ENCODE assay signal across 31 cellular contexts in genomic region chr1:70169018-70169839, GRCh38. TPM values are rescaled to one million over a fixed set of nuclear protein-coding genes. Genes with fewer than 3 reads are reported as not detected.
DNase-seq lines count a peak whose midpoint lies in the region; ATAC-seq, FAIRE-seq and TF ChIP-seq lines count a peak whose summit lies in the region.
"Had no signal": no experiment of that assay in that cellular context is flagged by ENCODE, and none has a peak within 500 bp of the region (broad histone marks: within the 10 kb centered on the region; RNA-seq: fewer than 3 reads in every experiment).

No MANE protein-coding gene starts in this region.

- H3K4me3 Mint-ChIP-seq in activated CD4-positive, alpha-beta T cell treated with anti-CD3 and anti-CD28 coated beads, Interleukin-2, amount 10 ng/mL, durations not matched to agents 24 days and 14 days, result no peak overlapping the region
- peak overlapping the region; percentile 17 for H3K4me3 Mint-ChIP-seq in activated T-helper 17 cell treated with anti-CD3 and anti-CD28 coated beads, Interleukin-2, amount 50 U/mL, for 72 hours
- H3K4me3 Mint-ChIP-seq: activated CD8-positive, alpha-beta memory T cell treated with anti-CD3 and anti-CD28 coated beads, Interleukin-2, amount 10 ng/mL, durations not matched to agents 7 days and 5 days; CD8-positive, alpha-beta memory T cell had no signal

- H3K4me1 Mint-ChIP-seq in activated CD4-positive, alpha-beta T cell treated with anti-CD3 and anti-CD28 coated beads, Interleukin-2, amount 10 ng/mL, durations not matched to agents 24 days and 14 days, result peaks cover 7% of the 10 kb centered on the region
- H3K4me1 Mint-ChIP-seq in activated T-helper 17 cell treated with anti-CD3 and anti-CD28 coated beads, Interleukin-2, amount 50 U/mL, for 72 hours, result peaks cover 15% of the 10 kb centered on the region

- H3K4me1 ChIP-seq in mesenchymal stem cell (ENCODE audit: control insufficient read depth, insufficient read depth, low read depth, low read length) (no peaks in the 10 kb centered on the region), HepG2 (ENCODE audit: insufficient read depth, low read length) (no peaks in the 10 kb centered on the region)
- H3K4me1 ChIP-seq: A549, breast epithelium, prostate gland had no signal

- H3K4me3 ChIP-seq in mesenchymal stem cell (ENCODE audit: insufficient read depth in 1 of 2, low read depth in 1 of 2, low read length in 2 of 2) (no peak overlapping the region), HepG2 (replicated peaks in 1 of 3; ENCODE audit: insufficient read depth in 1 of 3, low read depth in 2 of 3, low read length in 3 of 3) (no peak overlapping the region)
- H3K4me3 ChIP-seq: A549, breast epithelium, PC-9, prostate gland had no signal

- no peak overlapping the region for H4K91ac ChIP-seq in mesenchymal stem cell (ENCODE audit: low read length)

- H3K27me3 Mint-ChIP-seq in activated CD4-positive, alpha-beta T cell treated with anti-CD3 and anti-CD28 coated beads, Interleukin-2, amount 10 ng/mL, durations not matched to agents 24 days and 14 days, result no peaks in the 10 kb centered on the region
- H3K27me3 Mint-ChIP-seq in activated T-helper 17 cell treated with anti-CD3 and anti-CD28 coated beads, Interleukin-2, amount 50 U/mL, for 72 hours, result no peaks in the 10 kb centered on the region
- H3K27me3 Mint-ChIP-seq: activated CD8-positive, alpha-beta memory T cell treated with anti-CD3 and anti-CD28 coated beads, Interleukin-2, amount 10 ng/mL, durations not matched to agents 7 days and 5 days; CD8-positive, alpha-beta memory T cell had no signal

- H4K8ac ChIP-seq in mesenchymal stem cell (ENCODE audit: low read length), result peak overlapping the region; percentile 37

- H3K27ac ChIP-seq in mesenchymal stem cell (ENCODE audit: low read length, poor library complexity, severe bottlenecking) (no peak overlapping the region), HepG2 (ENCODE audit: extremely low read length, insufficient read depth, low read length) (no peak overlapping the region)
- H3K27ac ChIP-seq: A549, breast epithelium, KMS-11, PC-9, prostate gland had no signal

- TF ChIP-seq RAD21 in HepG2 (CRISPR knock-in tag; IDR thresholded peaks at IDR 0.05), result no peak

- H3K79me2 ChIP-seq in HepG2 (ENCODE audit: insufficient read depth, low read length), result no peaks in the 10 kb centered on the region

- 95% methylated on average over 3 of the region's 5 CpGs for WGBS in mesenchymal stem cell
- 96% methylated on average over 5 of the region's 5 CpGs for WGBS in HepG2 (ENCODE audit: low lambda C conversion rate)

- no peak overlapping the region for H2BK15ac ChIP-seq in mesenchymal stem cell (ENCODE audit: low read depth, poor library complexity, severe bottlenecking)

- H2BK120ac ChIP-seq in mesenchymal stem cell (ENCODE audit: low read depth, low read length), result no peak overlapping the region

- H2AK5ac ChIP-seq in mesenchymal stem cell (ENCODE audit: low read length, severe bottlenecking), result no peak overlapping the region

- POLR2A ChIA-PET in HepG2 (lab: Yijun Ruan, JAX), result no interaction called here

- no peak overlapping the region for H3K4ac ChIP-seq in mesenchymal stem cell (ENCODE audit: low read depth in 1 of 2, low read length in 2 of 2)

- H2AFZ ChIP-seq in mesenchymal stem cell (ENCODE audit: low read depth, low read length), result no peak overlapping the region
- H2AFZ ChIP-seq in HepG2 (ENCODE audit: low read length), result no peak overlapping the region
- H2AFZ ChIP-seq: PC-9 had no signal

- no peak overlapping the region for H2BK5ac ChIP-seq in mesenchymal stem cell (ENCODE audit: low read depth, low read length, poor library complexity, severe bottlenecking)

- DNase-seq in activated CD4-positive, alpha-beta T cell treated with anti-CD3 and anti-CD28 coated beads, Interleukin-2, amount 10 ng/mL, durations not matched to agents 24 days and 14 days, result no peak
- DNase-seq in activated CD4-positive, alpha-beta T cell treated with anti-CD3 and anti-CD28 coated beads for 48 hours, result no peak
- DNase-seq in H54 (ENCODE audit: insufficient read length, low spot score), result no peak
- DNase-seq in mesenchymal stem cell, result no peak
- no peak for DNase-seq in mucosa of gallbladder (ENCODE audit: low spot score)
- no peak for DNase-seq in mesenteric fat pad (ENCODE audit: low spot score)
- no peak for DNase-seq in HepG2 (ENCODE audit: low spot score)
- DNase-seq: activated CD8-positive, alpha-beta memory T cell treated with anti-CD3 and anti-CD28 coated beads, Interleukin-2, amount 10 ng/mL, durations not matched to agents 7 days and 5 days; activated naive CD4-positive, alpha-beta T cell treated with anti-CD3 and anti-CD28 coated beads, Interleukin-2, amount 50 U/mL, for 16 hours; AML-193; CD8-positive, alpha-beta memory T cell; DMS 273 treated with DMSO at 0.1 percent for 48 hours; effector CD4-positive, alpha-beta T cell; erythroblast; GOT3; mammary epithelial cell; MM.1S; NCI-H1417 treated with DMSO at 0.1 percent for 48 hours; NCI-H2171; NCI-H510A treated with DMSO at 0.1 percent for 48 hours; PC-9; SHP77; stimulated activated CD4-positive, alpha-beta T cell treated with anti-CD3 and anti-CD28 coated beads, Interleukin-15, amount 100 ng/mL, for 24 hours; stimulated activated naive CD4-positive, alpha-beta T cell treated with Interleukin-2 at 50 U/mL for 16 hours had no signal

- H3K9me3 ChIP-seq in mesenchymal stem cell (ENCODE audit: control insufficient read depth, low read length) (no peaks in the 10 kb centered on the region), HepG2 (ENCODE audit: low read length) (no peaks in the 10 kb centered on the region)
- H3K9me3 ChIP-seq: A549, breast epithelium, prostate gland had no signal

- in situ Hi-C loops in HepG2 (cut with HindIII; ENCODE audit: extremely low pct_ligation_motif_present, low pct_unique_long_range_greater_than_20kb), result no loop called here

- H3K4me2 ChIP-seq in mesenchymal stem cell (ENCODE audit: low read length, poor library complexity, severe bottlenecking) (no peak overlapping the region), HepG2 (ENCODE audit: low read depth, low read length) (no peak overlapping the region)
- H3K4me2 ChIP-seq: A549, KMS-11, PC-9 had no signal

- H4K20me1 ChIP-seq in HepG2 (ENCODE audit: insufficient read depth, low read length), result no peaks in the 10 kb centered on the region

- H3K36me3 ChIP-seq in mesenchymal stem cell (ENCODE audit: control insufficient read depth in 1 of 2, insufficient read depth in 2 of 2, low read depth in 1 of 2, low read length in 2 of 2) (peaks cover 0 to 4% of the 10 kb centered on the region in 2 experiments), HepG2 (replicated peaks in 1 of 2; ENCODE audit: control insufficient read depth in 1 of 2, insufficient read depth in 2 of 2, low read length in 2 of 2) (peaks cover 5 to 17% of the 10 kb centered on the region in 2 experiments; a peak in 3 of 5 replicates)
- H3K36me3 ChIP-seq: breast epithelium, prostate gland had no signal

- H3K36me3 Mint-ChIP-seq in activated CD4-positive, alpha-beta T cell treated with anti-CD3 and anti-CD28 coated beads, Interleukin-2, amount 10 ng/mL, durations not matched to agents 24 days and 14 days (ENCODE audit: low read depth), result peaks cover 16% of the 10 kb centered on the region
- H3K36me3 Mint-ChIP-seq in activated T-helper 17 cell treated with anti-CD3 and anti-CD28 coated beads, Interleukin-2, amount 50 U/mL, for 72 hours (ENCODE audit: low read depth), result peaks cover 76% of the 10 kb centered on the region

- intact Hi-C loops in activated CD4-positive, alpha-beta T cell treated with anti-CD3 and anti-CD28 coated beads, Interleukin-2, amount 10 ng/mL, durations not matched to agents 24 days and 14 days (cut with micrococcal nuclease), result no loop called here
- intact Hi-C loops in HepG2 (cut with micrococcal nuclease; ENCODE audit: unreplicated experiment), result no loop called here

- TF ChIP-seq EP300 in HepG2 (IDR thresholded peaks at IDR 0.05; ENCODE audit: low read depth in 2 of 2, low read length in 2 of 2) (no peak), HepG2 (CRISPR knock-in tag; IDR thresholded peaks at IDR 0.05; ENCODE audit: borderline replicate concordance) (no peak)

- H3K18ac ChIP-seq in mesenchymal stem cell (ENCODE audit: low read depth in 1 of 2, low read length in 2 of 2), result no peak overlapping the region

- peak overlapping the region; percentile 4 for H3K27ac Mint-ChIP-seq in activated CD4-positive, alpha-beta T cell treated with anti-CD3 and anti-CD28 coated beads, Interleukin-2, amount 10 ng/mL, durations not matched to agents 24 days and 14 days
- H3K27ac Mint-ChIP-seq in activated T-helper 17 cell treated with anti-CD3 and anti-CD28 coated beads, Interleukin-2, amount 50 U/mL, for 72 hours, result peak overlapping the region; percentile 84
- H3K27ac Mint-ChIP-seq: activated CD8-positive, alpha-beta memory T cell treated with anti-CD3 and anti-CD28 coated beads, Interleukin-2, amount 10 ng/mL, durations not matched to agents 7 days and 5 days had no signal

- TF ChIP-seq CTCF in HepG2 (CRISPR knock-in tag; IDR thresholded peaks at IDR 0.05), result no peak

- H3K9me3 Mint-ChIP-seq in activated CD4-positive, alpha-beta T cell treated with anti-CD3 and anti-CD28 coated beads, Interleukin-2, amount 10 ng/mL, durations not matched to agents 24 days and 14 days, result no peaks in the 10 kb centered on the region
- no peaks in the 10 kb centered on the region for H3K9me3 Mint-ChIP-seq in activated T-helper 17 cell treated with anti-CD3 and anti-CD28 coated beads, Interleukin-2, amount 50 U/mL, for 72 hours
- H3K9me3 Mint-ChIP-seq: CD8-positive, alpha-beta memory T cell had no signal

- CTCF ChIA-PET in HepG2 (lab: Yijun Ruan, JAX; ENCODE audit: low intra/inter-chr PET ratio, low total read pairs), result no interaction called here

- FAIRE-seq in H54 (lab: Jason Lieb, UNC) (peak; percentile 6), HepG2 (lab: Jason Lieb, UNC) (no peak)
- FAIRE-seq: A549, GM12892, HTR-8/SVneo had no signal

- H3K14ac ChIP-seq in mesenchymal stem cell (ENCODE audit: low read length in 2 of 2), result no peak overlapping the region

- H3K23ac ChIP-seq in mesenchymal stem cell (ENCODE audit: low read length in 2 of 2), result no peak overlapping the region

- H3K79me1 ChIP-seq in mesenchymal stem cell (replicated peaks; ENCODE audit: low read length, poor library complexity, severe bottlenecking), result peaks cover 11% of the 10 kb centered on the region

- peak; percentile 75 for ATAC-seq in activated T-helper 17 cell treated with anti-CD3 and anti-CD28 coated beads, Interleukin-2, amount 50 U/mL, for 72 hours (replicated peaks)
- ATAC-seq in HepG2, result no peak
- ATAC-seq: A549; activated CD8-positive, alpha-beta memory T cell treated with anti-CD3 and anti-CD28 coated beads, Interleukin-2, amount 10 ng/mL, durations not matched to agents 7 days and 5 days had no signal

- H2BK12ac ChIP-seq in mesenchymal stem cell (ENCODE audit: low read length in 2 of 2), result no peak overlapping the region

- no peaks in the 10 kb centered on the region for H3K27me3 ChIP-seq in mesenchymal stem cell (ENCODE audit: control insufficient read depth in 1 of 2, insufficient read depth in 1 of 2, low read length in 2 of 2)
- H3K27me3 ChIP-seq in HepG2 (ENCODE audit: control insufficient read depth in 1 of 2, insufficient read depth in 2 of 2, low read length in 2 of 2), result no peaks in the 10 kb centered on the region
- H3K27me3 ChIP-seq: breast epithelium had no signal

- TF ChIP-seq POLR2A in H54 (IDR thresholded peaks at IDR 0.05; ENCODE audit: low read depth, low read length), result no peak
- TF ChIP-seq POLR2A in HepG2 (IDR thresholded peaks at IDR 0.05; ENCODE audit: insufficient read depth in 1 of 2, low read depth in 2 of 2, low read length in 2 of 2), result no peak

- BruUV-seq in HepG2 (replicated peaks; lab: Mats Ljungman, UMichigan), result no TSS peak

- H3K9ac ChIP-seq in mesenchymal stem cell (ENCODE audit: low read length) (no peak overlapping the region), HepG2 (ENCODE audit: insufficient read depth, low read depth, low read length) (no peak overlapping the region)
- H3K9ac ChIP-seq: KMS-11 had no signal

RNA-seq across cellular contexts. Expression of gene LRRC40, which starts 36.1 kb away (rescaled TPM):
- 23.3 and 25.3 TPM in 2 replicates for total RNA-seq in activated CD4-positive, alpha-beta T cell treated with anti-CD3 and anti-CD28 coated beads, Interleukin-2, amount 10 ng/mL, durations not matched to agents 24 days and 14 days
- total RNA-seq in activated T-helper 17 cell treated with anti-CD3 and anti-CD28 coated beads, Interleukin-2, amount 50 U/mL, for 72 hours, result 10 to 100 TPM; 21.4 to 24.0 TPM
- 14.1 TPM for polyA plus RNA-seq in mesenchymal stem cell (2013, experiment 1 of 2)
- polyA plus RNA-seq in mesenchymal stem cell (2013, experiment 2 of 2), result 15.9 TPM
- total RNA-seq in mucosa of gallbladder, result 7.7 TPM
- 11.2 TPM for total RNA-seq in mesenteric fat pad
- total RNA-seq in HepG2 (2016; rRNA removed; fragmentation: Illumina TruSeq; extraction: Trizol), result 32.7 and 54.1 TPM in 2 replicates
- 6.3 and 7.2 TPM in 2 replicates for total RNA-seq in HepG2 (2016; cell fraction: cytosol; rRNA removed; fragmentation: Illumina TruSeq; extraction: Trizol; ENCODE audit: low read depth)
- total RNA-seq in HepG2 (2016; cell fraction: insoluble cytoplasmic fraction; rRNA removed; fragmentation: Illumina TruSeq; extraction: Trizol), result 33.6 and 56.2 TPM in 2 replicates
- 13.8 and 19.0 TPM in 2 replicates for total RNA-seq in HepG2 (2016; cell fraction: membrane; rRNA removed; fragmentation: Illumina TruSeq; extraction: Trizol)
- total RNA-seq in HepG2 (2016; cell fraction: nucleus; rRNA removed; fragmentation: Illumina TruSeq; extraction: Trizol), result 30.8 and 31.2 TPM in 2 replicates
- 7.5 and 10.3 TPM in 2 replicates for polyA plus RNA-seq in HepG2 (2011; rRNA removed)
- polyA plus RNA-seq in HepG2 (2011; cell fraction: cytosol; rRNA removed), result 3.3 and 5.2 TPM in 2 replicates
- polyA plus RNA-seq in HepG2 (2011; cell fraction: nucleus; rRNA removed), result 5.3 and 7.6 TPM in 2 replicates
- 7.8 and 12.7 TPM in 2 replicates for polyA plus RNA-seq in HepG2 (2012)
- polyA plus RNA-seq in HepG2 (2016; cell fraction: cytosol; fragmentation: Illumina TruSeq; extraction: Trizol; ENCODE audit: low read depth), result 1.8 and 1.9 TPM in 2 replicates
- 43.1 and 49.1 TPM in 2 replicates for polyA plus RNA-seq in HepG2 (2016; cell fraction: insoluble cytoplasmic fraction; fragmentation: Illumina TruSeq; extraction: Trizol; ENCODE audit: low read depth)
- polyA plus RNA-seq in HepG2 (2016; cell fraction: membrane; fragmentation: Illumina TruSeq; extraction: Trizol; ENCODE audit: low read depth), result 5.4 and 6.1 TPM in 2 replicates
- polyA plus RNA-seq in HepG2 (2016; cell fraction: nucleus; fragmentation: Illumina TruSeq; extraction: Trizol; ENCODE audit: insufficient read depth, low read depth), result 31.4 and 32.6 TPM in 2 replicates
- polyA minus RNA-seq in HepG2 (2011; rRNA and poly(A)+ RNA removed; ENCODE audit: low replicate concordance), result 2.3 and 3.8 TPM in 2 replicates
- 7.3 and 9.4 TPM in 2 replicates for polyA minus RNA-seq in HepG2 (2011; cell fraction: cytosol; rRNA and poly(A)+ RNA removed)
- 24.2 and 25.4 TPM in 2 replicates for polyA minus RNA-seq in HepG2 (2011; cell fraction: nucleus; rRNA and poly(A)+ RNA removed)

RNA-seq across cellular contexts. Expression of gene SRSF11, which starts 52.0 kb away (rescaled TPM):
- 187 and 195 TPM in 2 replicates for total RNA-seq in activated CD4-positive, alpha-beta T cell treated with anti-CD3 and anti-CD28 coated beads, Interleukin-2, amount 10 ng/mL, durations not matched to agents 24 days and 14 days
- total RNA-seq in activated T-helper 17 cell treated with anti-CD3 and anti-CD28 coated beads, Interleukin-2, amount 50 U/mL, for 72 hours, result 100 to 1,000 TPM; 195 to 227 TPM
- polyA plus RNA-seq in mesenchymal stem cell (2013, experiment 1 of 2), result 295 TPM
- polyA plus RNA-seq in mesenchymal stem cell (2013, experiment 2 of 2), result 281 TPM
- total RNA-seq in mucosa of gallbladder (127 TPM), mesenteric fat pad (150 TPM), HepG2 (2016; rRNA removed; fragmentation: Illumina TruSeq; extraction: Trizol) (104 and 118 TPM in 2 replicates)
- 16.2 and 19.1 TPM in 2 replicates for total RNA-seq in HepG2 (2016; cell fraction: cytosol; rRNA removed; fragmentation: Illumina TruSeq; extraction: Trizol; ENCODE audit: low read depth)
- 95.0 and 121 TPM in 2 replicates for total RNA-seq in HepG2 (2016; cell fraction: insoluble cytoplasmic fraction; rRNA removed; fragmentation: Illumina TruSeq; extraction: Trizol)
- total RNA-seq in HepG2 (2016; cell fraction: membrane; rRNA removed; fragmentation: Illumina TruSeq; extraction: Trizol), result 28.8 and 33.7 TPM in 2 replicates
- 297 and 316 TPM in 2 replicates for total RNA-seq in HepG2 (2016; cell fraction: nucleus; rRNA removed; fragmentation: Illumina TruSeq; extraction: Trizol)
- polyA plus RNA-seq in HepG2 (2011; rRNA removed), result 330 and 381 TPM in 2 replicates
- 89.8 and 90.5 TPM in 2 replicates for polyA plus RNA-seq in HepG2 (2011; cell fraction: cytosol; rRNA removed)
- polyA plus RNA-seq in HepG2 (2011; cell fraction: nucleus; rRNA removed), result 956 and 974 TPM in 2 replicates
- polyA plus RNA-seq in HepG2 (2012), result 143 and 191 TPM in 2 replicates
- polyA plus RNA-seq in HepG2 (2016; cell fraction: cytosol; fragmentation: Illumina TruSeq; extraction: Trizol; ENCODE audit: low read depth), result 7.5 and 9.6 TPM in 2 replicates
- 116 and 122 TPM in 2 replicates for polyA plus RNA-seq in HepG2 (2016; cell fraction: insoluble cytoplasmic fraction; fragmentation: Illumina TruSeq; extraction: Trizol; ENCODE audit: low read depth)
- polyA plus RNA-seq in HepG2 (2016; cell fraction: membrane; fragmentation: Illumina TruSeq; extraction: Trizol; ENCODE audit: low read depth), result 14.3 and 17.1 TPM in 2 replicates
- polyA plus RNA-seq in HepG2 (2016; cell fraction: nucleus; fragmentation: Illumina TruSeq; extraction: Trizol; ENCODE audit: insufficient read depth, low read depth), result 818 and 829 TPM in 2 replicates
- polyA minus RNA-seq in HepG2 (2011; rRNA and poly(A)+ RNA removed; ENCODE audit: low replicate concordance), result 353 and 396 TPM in 2 replicates
- polyA minus RNA-seq in HepG2 (2011; cell fraction: cytosol; rRNA and poly(A)+ RNA removed), result 60.7 and 64.4 TPM in 2 replicates
- polyA minus RNA-seq in HepG2 (2011; cell fraction: nucleus; rRNA and poly(A)+ RNA removed), result 711 and 766 TPM in 2 replicates
